8 cellular contexts compared by ENCODE assay signal in the genomic region with DNA sequence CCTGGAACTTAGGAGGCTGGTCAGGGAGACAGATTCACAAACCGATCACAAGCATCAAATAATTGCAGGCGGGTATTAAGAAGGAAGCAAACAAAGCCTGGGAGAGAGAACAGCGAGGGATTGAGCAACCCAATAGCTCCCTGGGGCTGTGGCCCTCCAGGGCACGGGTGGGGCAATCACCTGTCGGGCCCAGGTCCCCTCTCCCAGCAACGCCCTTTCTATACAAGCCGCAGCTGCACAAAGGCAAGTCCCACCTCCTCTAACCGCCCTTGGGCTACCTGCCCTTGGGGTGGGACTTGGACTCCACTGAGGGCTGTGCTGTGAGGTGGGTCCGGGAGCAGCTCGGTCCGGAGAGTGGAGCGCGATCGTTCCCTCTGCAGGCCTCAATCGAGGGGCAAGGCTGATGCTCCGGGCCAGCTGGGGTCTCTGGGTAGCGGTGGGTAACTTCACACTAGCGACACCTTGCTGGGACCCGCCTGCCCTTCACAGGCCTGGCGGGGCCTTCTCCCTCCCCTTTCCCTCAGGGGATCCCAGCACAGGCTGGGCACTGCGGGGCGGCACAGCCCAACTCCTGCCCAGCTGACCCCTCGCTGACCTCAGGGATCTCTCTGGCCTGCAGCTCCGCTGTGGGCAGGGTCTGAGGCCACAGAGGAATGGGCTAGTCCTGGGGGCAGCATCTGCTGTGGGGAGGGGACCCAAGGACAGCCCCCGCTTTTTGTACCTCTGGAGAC. TPM values are rescaled to one million over a fixed set of nuclear protein-coding genes. Genes with fewer than 3 reads are reported as not detected.
A peak's percentile ranks its signal among the peaks of the same experiment; 100 is the strongest.
DNase-seq lines count a peak whose midpoint lies in the region; ATAC-seq, FAIRE-seq and TF ChIP-seq lines count a peak whose summit lies in the region.

No MANE protein-coding gene starts in this region.

- no peaks in the 10 kb centered on the region for H3K9me1 ChIP-seq in IMR-90 (ENCODE audit: insufficient read depth, low read length)

- WGBS in IMR-90 (ENCODE audit: extremely low coverage in 2 of 2, insufficient read length in 1 of 2), 2 experiments = 60% methylated on average over 1 of the region's 25 CpGs; no CpG with 5 or more reads in 1 of the 2 experiments
- 85 to 90% methylated on average over 12 to 25 of the region's 25 CpGs for WGBS in testis, 2 donors

- in situ Hi-C loops in IMR-90 (cut with MboI; ENCODE audit: low sequenced_read_pairs) = loop anchor here (5.0 kb wide), 1 partner anchor 95 kb away; the partner anchor contains the start of gene TPI1

- TF ChIP-seq CTCF in BE2C (IDR thresholded peaks at IDR 0.05; ENCODE audit: low read depth, low read length) (no peak), IMR-90 (conservative IDR thresholded peaks at IDR 0.05; ENCODE audit: low read depth, low read length) (no peak), kidney (IDR thresholded peaks at IDR 0.05; ENCODE audit: borderline replicate concordance, extremely low read depth, insufficient read depth) (no peak), testis (IDR thresholded peaks at IDR 0.05) (no peak)

- peak overlapping the region; percentile 64 for H3K4me3 Mint-ChIP-seq in activated T-helper 2 cell treated with anti-CD3 and anti-CD28 coated beads, Interferon-gamma antibody, Interleukin-2, Interleukin-4, amounts not matched to agents 10 μg/mL and 5 μg/mL and 100 μg/mL, durations not matched to agents 14 hours and 24 hours and 36 hours (ENCODE audit: low read depth)

- peak overlapping the region; percentile 96; a peak in 2 of 4 replicates for H4K8ac ChIP-seq in IMR-90 (ENCODE audit: low read depth in 2 of 2, low read length in 2 of 2)

- H3K36me3 ChIP-seq in BE2C (peaks cover 31% of the 10 kb centered on the region), IMR-90 (ENCODE audit: control insufficient read depth, insufficient read depth, low read length) (peaks cover 24% of the 10 kb centered on the region), kidney (ENCODE audit: control insufficient read depth in 1 of 2, insufficient read depth in 2 of 2, low read length in 2 of 2) (peaks cover 14 to 28% of the 10 kb centered on the region in 2 donors), testis (ENCODE audit: low read depth, missing control alignments) (no peaks in the 10 kb centered on the region)

- peak overlapping the region; percentile 64; the same call in 1 of the 3 replicates for H2BK15ac ChIP-seq in IMR-90 (ENCODE audit: low read depth, low read length)

- TF ChIP-seq POLR2A in IMR-90 (IDR thresholded peaks at IDR 0.05; ENCODE audit: low read depth, low read length) = no peak
- no peak for TF ChIP-seq POLR2A in testis (IDR thresholded peaks at IDR 0.05)

- H3K56ac ChIP-seq in IMR-90 (ENCODE audit: extremely low read depth, insufficient read depth, low read length) = no peak overlapping the region; the same call in 1 of the 2 replicates

- dilution Hi-C loops in IMR-90 (cut with HindIII; ENCODE audit: low sequenced_read_pairs, unreplicated experiment) = no loop called here

- peak overlapping the region; percentile 83 for H2AK9ac ChIP-seq in IMR-90 (replicated peaks; ENCODE audit: low read depth, low read length, poor library complexity)

- H3K9me3 ChIP-seq in BE2C (no peaks in the 10 kb centered on the region), IMR-90 (ENCODE audit: control insufficient read depth, insufficient read depth, low read length) (no peaks in the 10 kb centered on the region), kidney (ENCODE audit: control insufficient read depth in 1 of 2, low read length in 2 of 2) (no peaks in the 10 kb centered on the region), testis (no peaks in the 10 kb centered on the region)

- H3K9me3 Mint-ChIP-seq in activated T-helper 2 cell treated with anti-CD3 and anti-CD28 coated beads, Interferon-gamma antibody, Interleukin-2, Interleukin-4, amounts not matched to agents 10 μg/mL and 5 μg/mL and 100 μg/mL, durations not matched to agents 14 hours and 24 hours and 36 hours = no peaks in the 10 kb centered on the region

- H2AFZ ChIP-seq in IMR-90 (replicated peaks; ENCODE audit: low read length, poor library complexity) = peak overlapping the region; percentile 88

- FAIRE-seq in kidney (lab: Jason Lieb, UNC) = no peak

- intact Hi-C loops in IMR-90 (cut with micrococcal nuclease) (no loop called here), kidney (cut with DNase I) (no loop called here), testis (cut with DNase I; ENCODE audit: low total_unique reads) (no loop called here)
- intact Hi-C loops in activated T-helper 2 cell treated with anti-CD3 and anti-CD28 coated beads, Interferon-gamma antibody, Interleukin-2, Interleukin-4, amounts not matched to agents 10 μg/mL and 5 μg/mL and 100 μg/mL, durations not matched to agents 14 hours and 24 hours and 36 hours (cut with micrococcal nuclease) = no loop called here

- peaks cover 58% of the 10 kb centered on the region for H3K4me1 Mint-ChIP-seq in activated T-helper 2 cell treated with anti-CD3 and anti-CD28 coated beads, Interferon-gamma antibody, Interleukin-2, Interleukin-4, amounts not matched to agents 10 μg/mL and 5 μg/mL and 100 μg/mL, durations not matched to agents 14 hours and 24 hours and 36 hours (ENCODE audit: low read depth)

- peak overlapping the region; percentile 64 for H2BK120ac ChIP-seq in IMR-90 (ENCODE audit: low read depth, low read length)

- H2BK20ac ChIP-seq in IMR-90 (ENCODE audit: low read depth, low read length) = peak overlapping the region; percentile 78

- peaks cover 68% of the 10 kb centered on the region for H3K36me3 Mint-ChIP-seq in activated T-helper 2 cell treated with anti-CD3 and anti-CD28 coated beads, Interferon-gamma antibody, Interleukin-2, Interleukin-4, amounts not matched to agents 10 μg/mL and 5 μg/mL and 100 μg/mL, durations not matched to agents 14 hours and 24 hours and 36 hours (ENCODE audit: low read depth)

- H3K27me3 ChIP-seq in BE2C (no peaks in the 10 kb centered on the region), IMR-90 (ENCODE audit: control insufficient read depth, insufficient read depth, low read length) (no peaks in the 10 kb centered on the region), testis (no peaks in the 10 kb centered on the region)

- H3K27ac ChIP-seq in IMR-90 (ENCODE audit: insufficient read depth, low read length) = peak overlapping the region; percentile 53
- H3K27ac ChIP-seq in kidney (ENCODE audit: low read depth in 2 of 2, low read length in 2 of 2) = peak overlapping the region; percentile 71 to 80
- H3K27ac ChIP-seq in testis = peak overlapping the region; percentile 55 to 68

- H3K4me2 ChIP-seq in IMR-90 (ENCODE audit: low read depth, low read length) = no peak overlapping the region

- H3K23ac ChIP-seq in IMR-90 (ENCODE audit: low read depth, low read length) = no peak overlapping the region

- peaks cover 35% of the 10 kb centered on the region for H3K4me1 ChIP-seq in BE2C
- peaks cover 5% of the 10 kb centered on the region; the same call in 1 of the 2 replicates for H3K4me1 ChIP-seq in IMR-90 (ENCODE audit: control insufficient read depth, insufficient read depth, low read length)
- H3K4me1 ChIP-seq in kidney (ENCODE audit: control insufficient read depth in 1 of 2, insufficient read depth in 1 of 2, low read depth in 1 of 2, low read length in 2 of 2) = peaks cover 13 to 26% of the 10 kb centered on the region in 2 donors
- H3K4me1 ChIP-seq in testis = peaks cover 22% of the 10 kb centered on the region

- peak overlapping the region; percentile 97 for H3K27ac Mint-ChIP-seq in activated T-helper 2 cell treated with anti-CD3 and anti-CD28 coated beads, Interferon-gamma antibody, Interleukin-2, Interleukin-4, amounts not matched to agents 10 μg/mL and 5 μg/mL and 100 μg/mL, durations not matched to agents 14 hours and 24 hours and 36 hours

- DNase-seq in BE2C = no peak
- DNase-seq in IMR-90 = no peak
- peak; percentile 11 for DNase-seq in activated T-helper 2 cell treated with anti-CD3 and anti-CD28 coated beads, Interferon-gamma antibody, Interleukin-2, Interleukin-4, amounts not matched to agents 10 μg/mL and 5 μg/mL and 100 μg/mL, durations not matched to agents 14 hours and 24 hours and 36 hours (ENCODE audit: low spot score)
- DNase-seq in kidney = no peak
- DNase-seq in testis = no peak
- DNase-seq in D341Med (ENCODE audit: low spot score) = no peak

- CTCF ChIA-PET in IMR-90 (lab: Yijun Ruan, JAX) = interaction anchor here (0.6 to 1.7 kb wide), 3 partner anchors 19 to 150 kb away, joined by 3 read pairs; partner anchors contain the start of genes C12orf57 and RNU7-1

- no peaks in the 10 kb centered on the region for H4K20me1 ChIP-seq in IMR-90 (ENCODE audit: insufficient read depth, low read length)

- peak overlapping the region; percentile 92 for H4K91ac ChIP-seq in IMR-90 (ENCODE audit: insufficient read depth, low read depth, low read length)

- POLR2A ChIA-PET in IMR-90 (lab: Charles Lee; ENCODE audit: unreplicated experiment) = interaction anchor here (0.6 kb wide), 1 partner anchor 37 kb away, joined by 3 read pairs; no protein-coding TSS in a partner anchor

- peak overlapping the region; percentile 55 for H3K4me3 ChIP-seq in BE2C (ENCODE audit: low read depth, low read length)
- H3K4me3 ChIP-seq in IMR-90 (ENCODE audit: insufficient read depth, low read depth, low read length) = no peak overlapping the region
- H3K4me3 ChIP-seq in kidney (ENCODE audit: low read length in 2 of 2) = peak overlapping the region in 1 of 2 donors; percentile 32
- no peak overlapping the region for H3K4me3 ChIP-seq in testis

- H3K4ac ChIP-seq in IMR-90 (ENCODE audit: low read depth, low read length) = peak overlapping the region; percentile 78

- H3K27me3 Mint-ChIP-seq in activated T-helper 2 cell treated with anti-CD3 and anti-CD28 coated beads, Interferon-gamma antibody, Interleukin-2, Interleukin-4, amounts not matched to agents 10 μg/mL and 5 μg/mL and 100 μg/mL, durations not matched to agents 14 hours and 24 hours and 36 hours (ENCODE audit: low read depth) = no peaks in the 10 kb centered on the region

- BruUV-seq in IMR-90 (replicated peaks; lab: Mats Ljungman, UMichigan) = no TSS peak

- H4K5ac ChIP-seq in IMR-90 (ENCODE audit: low read depth, low read length) = peak overlapping the region; percentile 81; the same call in 1 of the 2 replicates

- peak overlapping the region; percentile 39; the same call in 1 of the 2 replicates for H2AK5ac ChIP-seq in IMR-90 (ENCODE audit: low read depth, low read length)

- H2BK5ac ChIP-seq in IMR-90 (ENCODE audit: low read depth, low read length, poor library complexity, severe bottlenecking) = peak overlapping the region; percentile 5

- no peak for TF ChIP-seq RAD21 in IMR-90 (IDR thresholded peaks at IDR 0.05; ENCODE audit: low read length)

- H3K14ac ChIP-seq in IMR-90 (replicated peaks; ENCODE audit: low read depth, low read length) = peak overlapping the region; percentile 72; the same call in 1 of the 2 replicates

- no peak for ATAC-seq in IMR-90 (ENCODE audit: low read depth)
- ATAC-seq in GM18868 (IDR thresholded peaks at IDR 0.05; ENCODE audit: unreplicated experiment) = no peak
- no peak for ATAC-seq in HG03025 (IDR thresholded peaks at IDR 0.05; ENCODE audit: low FRiP score, unreplicated experiment)

- peak overlapping the region; percentile 39; the same call in 1 of the 2 replicates for H3K18ac ChIP-seq in IMR-90 (ENCODE audit: low read depth, low read length)

- H3K79me1 ChIP-seq in IMR-90 (ENCODE audit: low read depth in 1 of 2, low read length in 2 of 2) = peaks cover 0 to 9% of the 10 kb centered on the region in 2 experiments; a peak in 2 of 4 replicates

- no peak overlapping the region for H3K9ac ChIP-seq in IMR-90 (ENCODE audit: low read depth, low read length)
- H3K9ac ChIP-seq in kidney (ENCODE audit: low read length in 2 of 2) = peak overlapping the region in 1 of 2 donors; percentile 27

RNA-seq across cellular contexts. Expression of gene PHB2, which starts 8.0 kb away (rescaled TPM):
- polyA plus RNA-seq in BE2C (2012; ENCODE audit: insufficient read depth, insufficient read length, low read depth) = 577 TPM
- total RNA-seq in IMR-90 (2012; rRNA removed) (219 and 240 TPM in 2 replicates), kidney (141 TPM), testis (100 to 1,000 TPM; 118 to 153 TPM)
- polyA plus RNA-seq in IMR-90 (2012; rRNA removed) (286 and 298 TPM in 2 replicates), kidney (ENCODE audit: insufficient read depth, low read depth, low replicate concordance) (222 TPM), testis (ENCODE audit: insufficient read depth, low read depth, low replicate concordance) (97.3 TPM)
- polyA plus RNA-seq in IMR-90 (2012; cell fraction: cytosol; rRNA removed) = 237 and 296 TPM in 2 replicates
- 247 and 256 TPM in 2 replicates for polyA plus RNA-seq in IMR-90 (2012; cell fraction: nucleus; rRNA removed; ENCODE audit: low replicate concordance)
- 381 and 391 TPM in 2 replicates for total RNA-seq in activated T-helper 2 cell treated with anti-CD3 and anti-CD28 coated beads, Interferon-gamma antibody, Interleukin-2, Interleukin-4, amounts not matched to agents 10 μg/mL and 5 μg/mL and 100 μg/mL, durations not matched to agents 14 hours and 24 hours and 36 hours

RNA-seq across cellular contexts. Expression of gene EMG1, which starts 8.3 kb away (rescaled TPM):
- 143 TPM for polyA plus RNA-seq in BE2C (2012; ENCODE audit: insufficient read depth, insufficient read length, low read depth)
- 43.6 and 66.1 TPM in 2 replicates for total RNA-seq in IMR-90 (2012; rRNA removed)
- 37.5 and 43.1 TPM in 2 replicates for polyA plus RNA-seq in IMR-90 (2012; rRNA removed)
- polyA plus RNA-seq in IMR-90 (2012; cell fraction: cytosol; rRNA removed) = 25.0 and 67.8 TPM in 2 replicates
- polyA plus RNA-seq in IMR-90 (2012; cell fraction: nucleus; rRNA removed; ENCODE audit: low replicate concordance) = 11.1 and 24.5 TPM in 2 replicates
- 104 and 112 TPM in 2 replicates for total RNA-seq in activated T-helper 2 cell treated with anti-CD3 and anti-CD28 coated beads, Interferon-gamma antibody, Interleukin-2, Interleukin-4, amounts not matched to agents 10 μg/mL and 5 μg/mL and 100 μg/mL, durations not matched to agents 14 hours and 24 hours and 36 hours
- total RNA-seq in kidney = 50.3 TPM
- polyA plus RNA-seq in kidney (ENCODE audit: insufficient read depth, low read depth, low replicate concordance) = 74.3 TPM
- total RNA-seq in testis = 10 to 100 TPM; 40.2 to 45.5 TPM
- 36.7 TPM for polyA plus RNA-seq in testis (ENCODE audit: insufficient read depth, low read depth, low replicate concordance)

RNA-seq across cellular contexts. Expression of gene PTPN6, which starts 11.3 kb away (rescaled TPM):
- not detected for polyA plus RNA-seq in BE2C (2012; ENCODE audit: insufficient read depth, insufficient read length, low read depth)
- under 0.01 TPM in 1 of 2 replicates, not detected in the other for total RNA-seq in IMR-90 (2012; rRNA removed)
- 0.14 TPM in 1 of 2 replicates, not detected in the other for polyA plus RNA-seq in IMR-90 (2012; rRNA removed)
- polyA plus RNA-seq in IMR-90 (2012; cell fraction: cytosol; rRNA removed) = 0.08 TPM in 1 of 2 replicates, not detected in the other
- 0.66 and 0.67 TPM in 2 replicates for polyA plus RNA-seq in IMR-90 (2012; cell fraction: nucleus; rRNA removed; ENCODE audit: low replicate concordance)
- 250 and 252 TPM in 2 replicates for total RNA-seq in activated T-helper 2 cell treated with anti-CD3 and anti-CD28 coated beads, Interferon-gamma antibody, Interleukin-2, Interleukin-4, amounts not matched to agents 10 μg/mL and 5 μg/mL and 100 μg/mL, durations not matched to agents 14 hours and 24 hours and 36 hours
- total RNA-seq in kidney = 70.8 TPM
- 38.0 TPM for polyA plus RNA-seq in kidney (ENCODE audit: insufficient read depth, low read depth, low replicate concordance)
- total RNA-seq in testis = 1 to 10 TPM; 3.7 to 9.1 TPM
- 19.1 TPM for polyA plus RNA-seq in testis (ENCODE audit: insufficient read depth, low read depth, low replicate concordance)

RNA-seq across cellular contexts. Expression of gene C12orf57, which starts 18.6 kb away (rescaled TPM):
- 616 TPM for polyA plus RNA-seq in BE2C (2012; ENCODE audit: insufficient read depth, insufficient read length, low read depth)
- total RNA-seq in IMR-90 (2012; rRNA removed) (197 and 238 TPM in 2 replicates), kidney (175 TPM), testis (100 to 1,000 TPM; 143 to 236 TPM)
- polyA plus RNA-seq in IMR-90 (2012; rRNA removed) (530 and 703 TPM in 2 replicates), kidney (ENCODE audit: insufficient read depth, low read depth, low replicate concordance) (336 TPM), testis (ENCODE audit: insufficient read depth, low read depth, low replicate concordance) (141 TPM)
- 1,066 and 1,272 TPM in 2 replicates for polyA plus RNA-seq in IMR-90 (2012; cell fraction: cytosol; rRNA removed)
- polyA plus RNA-seq in IMR-90 (2012; cell fraction: nucleus; rRNA removed; ENCODE audit: low replicate concordance) = 218 and 334 TPM in 2 replicates
- total RNA-seq in activated T-helper 2 cell treated with anti-CD3 and anti-CD28 coated beads, Interferon-gamma antibody, Interleukin-2, Interleukin-4, amounts not matched to agents 10 μg/mL and 5 μg/mL and 100 μg/mL, durations not matched to agents 14 hours and 24 hours and 36 hours = 158 and 173 TPM in 2 replicates

RNA-seq across cellular contexts. Expression of gene RNU7-1, which starts 18.8 kb away (rescaled TPM):
- polyA plus RNA-seq in BE2C (2012; ENCODE audit: insufficient read depth, insufficient read length, low read depth) = not detected
- total RNA-seq in IMR-90 (2012; rRNA removed) (not detected in 2 replicates), kidney (not detected), testis (not detected)
- polyA plus RNA-seq in IMR-90 (2012; rRNA removed) (not detected in 2 replicates), kidney (ENCODE audit: insufficient read depth, low read depth, low replicate concordance) (not detected), testis (ENCODE audit: insufficient read depth, low read depth, low replicate concordance) (not detected)
- polyA plus RNA-seq in IMR-90 (2012; cell fraction: cytosol; rRNA removed) = not detected in 2 replicates
- not detected in 2 replicates for polyA plus RNA-seq in IMR-90 (2012; cell fraction: nucleus; rRNA removed; ENCODE audit: low replicate concordance)
- total RNA-seq in activated T-helper 2 cell treated with anti-CD3 and anti-CD28 coated beads, Interferon-gamma antibody, Interleukin-2, Interleukin-4, amounts not matched to agents 10 μg/mL and 5 μg/mL and 100 μg/mL, durations not matched to agents 14 hours and 24 hours and 36 hours = not detected in 2 replicates
